In the genomic region with DNA sequence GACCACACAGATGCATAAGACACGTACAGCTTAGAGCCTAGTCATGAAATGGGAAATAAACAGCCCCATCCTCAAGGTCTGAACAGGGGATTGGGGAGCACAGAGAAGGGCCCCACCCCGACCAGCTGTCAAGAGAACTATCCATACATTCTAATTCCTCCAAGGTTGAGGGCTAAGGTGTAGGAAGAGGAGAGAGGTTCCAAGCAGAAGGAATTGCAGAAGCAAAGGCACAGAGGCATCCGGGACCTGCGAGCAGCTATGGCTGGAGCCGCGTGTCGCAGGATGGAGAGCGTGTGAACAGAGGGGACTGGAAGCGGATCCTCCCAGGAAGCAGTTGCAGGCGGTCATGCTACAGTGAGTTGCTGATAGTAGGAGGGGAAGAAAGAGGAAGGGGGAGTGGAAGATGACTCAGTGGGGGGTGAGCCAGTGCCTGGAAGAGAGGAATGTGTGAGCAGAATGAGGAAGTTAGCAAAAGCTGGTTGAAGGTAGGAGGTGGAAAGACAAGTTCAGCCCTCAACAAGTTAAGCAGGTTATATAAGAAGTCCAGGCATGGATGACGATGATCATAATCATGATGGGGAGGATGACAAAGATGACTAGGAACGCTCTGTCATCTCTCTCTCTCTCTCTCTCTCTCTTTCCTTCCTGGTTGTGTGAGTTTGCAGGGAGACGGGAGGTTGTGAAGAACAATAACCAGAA, we compare ENCODE assay signal across 8 cellular contexts.
A peak's percentile ranks its signal among the peaks of the same experiment; 100 is the strongest.
DNase-seq lines count a peak whose midpoint lies in the region; ATAC-seq and TF ChIP-seq lines count a peak whose summit lies in the region.

No MANE protein-coding gene starts in this region.

- H3K36me3 ChIP-seq in mammary epithelial cell (ENCODE audit: insufficient read depth, low read length): no peaks in the 10 kb centered on the region
- no peaks in the 10 kb centered on the region for H3K36me3 ChIP-seq in upper lobe of right lung

- H3K27me3 Mint-ChIP-seq in CD14-positive monocyte (ENCODE audit: low read depth in 3 of 3): peaks cover 0 to 3% (median 0%) of the 10 kb centered on the region in 3 donors

- peak overlapping the region; percentile 83 for H2AFZ ChIP-seq in mammary epithelial cell (ENCODE audit: low read depth, low read length)

- no peaks in the 10 kb centered on the region for H3K27me3 ChIP-seq in mammary epithelial cell (ENCODE audit: insufficient read depth, low read length)
- no peaks in the 10 kb centered on the region for H3K27me3 ChIP-seq in upper lobe of right lung

- peak overlapping the region; percentile 94 to 98 (median 96) for H3K27ac Mint-ChIP-seq in CD14-positive monocyte

- DNase-seq in CD14-positive monocyte (ENCODE audit: low spot score): peak; percentile 97
- peak; percentile 98 for DNase-seq in NB4 (ENCODE audit: low read depth)
- DNase-seq in mammary epithelial cell: peak; percentile 93
- DNase-seq in left colon: peak in 1 of 2 donors; percentile 40
- peak; percentile 78 for DNase-seq in upper lobe of right lung
- no peak for DNase-seq in activated effector memory CD4-positive, alpha-beta T cell treated with anti-CD3 and anti-CD28 coated beads, Interleukin-2, amount 50 U/mL, for 16 hours

- H3K4me2 ChIP-seq in mammary epithelial cell (ENCODE audit: insufficient read depth, low read depth, low read length): no peak overlapping the region

- in situ Hi-C loops in mammary epithelial cell (cut with MboI; ENCODE audit: low sequenced_read_pairs in 2 of 2): no loop called here

- peaks cover 0 to 4% of the 10 kb centered on the region in 2 donors for H3K36me3 Mint-ChIP-seq in CD14-positive monocyte

- ATAC-seq in left colon (peak; percentile 34), upper lobe of right lung (peak; percentile 86), HG03097 (IDR thresholded peaks at IDR 0.05; ENCODE audit: low FRiP score, unreplicated experiment) (no peak), HG02840 (IDR thresholded peaks at IDR 0.05; ENCODE audit: low FRiP score, unreplicated experiment) (no peak)

- no TSS peak for BruUV-seq in mammary epithelial cell (replicated peaks; lab: Mats Ljungman, UMichigan)

- H3K27ac ChIP-seq in mammary epithelial cell (ENCODE audit: insufficient read depth, low read depth, low read length): no peak overlapping the region
- H3K27ac ChIP-seq in upper lobe of right lung: no peak overlapping the region

- H4K20me1 ChIP-seq in mammary epithelial cell (ENCODE audit: insufficient read depth, low read length): no peaks in the 10 kb centered on the region

- TF ChIP-seq POLR2A in NB4 (IDR thresholded peaks at IDR 0.05; ENCODE audit: extremely low read depth, insufficient read length): no peak

- CTCF ChIA-PET in mammary epithelial cell (lab: Charles Lee; ENCODE audit: low non-redundant PET): no interaction called here

- 81% methylated on average over 12 of the region's 13 CpGs for WGBS in mammary epithelial cell (ENCODE audit: low coverage, missing lambda C conversion rate)

- peak overlapping the region; percentile 42 to 82 for H3K4me3 Mint-ChIP-seq in CD14-positive monocyte

- TF ChIP-seq CTCF in CD14-positive monocyte (IDR thresholded peaks at IDR 0.05) (no peak), NB4 (IDR thresholded peaks at IDR 0.05; ENCODE audit: low read depth, low read length) (no peak), mammary epithelial cell (conservative IDR thresholded peaks at IDR 0.05 in 1 of 2, IDR thresholded peaks at IDR 0.05 in 1 of 2; ENCODE audit: extremely low read depth in 1 of 2, insufficient read depth in 1 of 2, low read depth in 1 of 2, low read length in 2 of 2) (no peak), upper lobe of right lung (IDR thresholded peaks at IDR 0.05) (no peak)

- dilution Hi-C loops in mammary epithelial cell (cut with HindIII; ENCODE audit: low sequenced_read_pairs): no loop called here

- H3K9me3 Mint-ChIP-seq in CD14-positive monocyte: peaks cover 0 to 3% (median 0%) of the 10 kb centered on the region in 7 donors

- H3K9ac ChIP-seq in mammary epithelial cell (ENCODE audit: insufficient read depth, low read length): no peak overlapping the region

- H3K79me2 ChIP-seq in mammary epithelial cell (ENCODE audit: insufficient read depth, low read length): no peaks in the 10 kb centered on the region

- no peaks in the 10 kb centered on the region for H3K9me3 ChIP-seq in mammary epithelial cell (replicated peaks; ENCODE audit: insufficient read depth, low read length)
- H3K9me3 ChIP-seq in upper lobe of right lung: no peaks in the 10 kb centered on the region

- H3K4me1 ChIP-seq in mammary epithelial cell (ENCODE audit: insufficient read depth, low read length): peaks cover 22% of the 10 kb centered on the region
- peaks cover 25% of the 10 kb centered on the region for H3K4me1 ChIP-seq in upper lobe of right lung

- intact Hi-C loops in CD14-positive monocyte (cut with micrococcal nuclease) (loop anchor here (5.0 to 10.0 kb wide), 4 partner anchors 64 to 277 kb away; a partner anchor contains a TSS), mammary epithelial cell (cut with micrococcal nuclease) (no loop called here), left colon (cut with DNase I, micrococcal nuclease) (no loop called here), upper lobe of right lung (cut with DNase I) (no loop called here)

- H3K4me3 ChIP-seq in NB4 (ENCODE audit: low read depth, low read length): peak overlapping the region; percentile 48
- no peak overlapping the region for H3K4me3 ChIP-seq in mammary epithelial cell (replicated peaks in 1 of 3; ENCODE audit: insufficient read depth in 1 of 3, low read depth in 2 of 3, low read length in 3 of 3)
- no peak overlapping the region for H3K4me3 ChIP-seq in upper lobe of right lung

- peaks cover 97% of the 10 kb centered on the region for H3K4me1 Mint-ChIP-seq in CD14-positive monocyte

Comparison
In these comparisons a context has a peak if more than half of its experiments do, and no peak if none do; other contexts are left out.
1. ATAC-seq: peak in left colon (single experiment) and upper lobe of right lung (single experiment); none in HG03097 (single experiment) and HG02840 (single experiment).
2. intact Hi-C loops: an anchor here in CD14-positive monocyte (5.0 to 10.0 kb wide); none called in mammary epithelial cell, left colon and upper lobe of right lung.